Comparison of ENCODE assay signal across 28 cellular contexts in the genomic region with DNA sequence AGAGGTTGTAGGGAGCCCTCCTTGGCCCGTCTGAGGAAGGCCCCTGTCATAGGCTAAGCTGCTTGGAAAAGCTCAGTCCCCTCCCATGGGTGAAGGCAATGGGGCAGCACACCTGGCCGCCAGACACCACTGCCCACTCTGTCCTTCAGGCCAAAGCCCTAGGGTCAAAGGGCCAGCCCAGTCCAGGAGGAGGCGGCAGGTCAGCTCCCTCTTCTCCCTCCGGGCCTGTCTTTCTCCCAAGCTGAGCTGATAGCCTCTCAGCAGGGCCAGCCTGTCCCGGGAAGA. TPM values are rescaled to one million over a fixed set of nuclear protein-coding genes. Genes with fewer than 3 reads are reported as not detected.
"Had no signal": no experiment of that assay in that cellular context is flagged by ENCODE, and none has a peak within 500 bp of the region (broad histone marks: within the 10 kb centered on the region; RNA-seq: fewer than 3 reads in every experiment).

No MANE protein-coding gene starts in this region.

- DNase-seq: activated CD4-positive, alpha-beta T cell treated with anti-CD3 and anti-CD28 coated beads for 36 hours; activated CD4-positive, alpha-beta T cell treated with anti-CD3 and anti-CD28 coated beads, Interleukin-2, amount 50 U/mL, for 4 hours; activated effector memory CD4-positive, alpha-beta T cell treated with Interleukin-2 at 50 U/mL for 16 hours; activated naive CD4-positive, alpha-beta T cell treated with anti-CD3 and anti-CD28 coated beads for 36 hours; activated naive CD8-positive, alpha-beta T cell treated with anti-CD3 and anti-CD28 coated beads, Interleukin-2, amount 10 ng/mL, durations not matched to agents 7 days and 5 days; activated T-cell treated with anti-CD3 and anti-CD28 coated beads, Interleukin-2, amount 50 U/mL, for 72 hours; amygdala; cerebellar nuclear complex; cortex of kidney; endodermal cell; esophagus squamous epithelium; gastrocnemius medialis; head of caudate nucleus; hypothalamus; left ventricle myocardium superior; mammary epithelial cell; retina; spleen; stimulated activated CD4-positive, alpha-beta T cell treated with anti-CD3 and anti-CD28 coated beads, Interleukin-4, amount 100 ng/mL, for 1 hour; stimulated activated naive CD8-positive, alpha-beta T cell treated with anti-CD3 and anti-CD28 coated beads, Interleukin-15, Interleukin-2, amounts not matched to agents 100 U/mL and 50 U/mL, for 24 hours; T-helper 1 cell; T1000; upper lobe of left lung had no signal

- H3K27ac Mint-ChIP-seq: activated CD4-positive, alpha-beta T cell treated with anti-CD3 and anti-CD28 coated beads for 36 hours; activated naive CD4-positive, alpha-beta T cell treated with anti-CD3 and anti-CD28 coated beads for 36 hours; activated naive CD8-positive, alpha-beta T cell treated with anti-CD3 and anti-CD28 coated beads, Interleukin-2, amount 10 ng/mL, durations not matched to agents 7 days and 5 days; activated T-cell treated with anti-CD3 and anti-CD28 coated beads, Interleukin-2, amount 50 U/mL, for 72 hours; endodermal cell had no signal

- H3K4me1 ChIP-seq: gastrocnemius medialis had no signal

- H3K36me3 ChIP-seq: esophagus squamous epithelium, gastrocnemius medialis, spleen, upper lobe of left lung had no signal

- H3K9me3 Mint-ChIP-seq: activated naive CD4-positive, alpha-beta T cell treated with anti-CD3 and anti-CD28 coated beads for 36 hours; activated naive CD8-positive, alpha-beta T cell treated with anti-CD3 and anti-CD28 coated beads, Interleukin-2, amount 10 ng/mL, durations not matched to agents 7 days and 5 days; activated T-cell treated with anti-CD3 and anti-CD28 coated beads, Interleukin-2, amount 50 U/mL, for 72 hours; endodermal cell; neural crest cell; WTC11 had no signal

- H3K9me3 ChIP-seq: esophagus squamous epithelium, gastrocnemius medialis, spleen, upper lobe of left lung had no signal

- H3K4me3 ChIP-seq: esophagus squamous epithelium, gastrocnemius medialis, upper lobe of left lung had no signal

- H3K4me1 Mint-ChIP-seq: activated CD4-positive, alpha-beta T cell treated with anti-CD3 and anti-CD28 coated beads for 36 hours; neural crest cell had no signal

- H3K27ac ChIP-seq: esophagus squamous epithelium, gastrocnemius medialis, upper lobe of left lung had no signal

- FAIRE-seq: bronchial epithelial cell had no signal

- H3K4me3 Mint-ChIP-seq: activated CD4-positive, alpha-beta T cell treated with anti-CD3 and anti-CD28 coated beads for 36 hours; activated naive CD4-positive, alpha-beta T cell treated with anti-CD3 and anti-CD28 coated beads for 36 hours; activated naive CD8-positive, alpha-beta T cell treated with anti-CD3 and anti-CD28 coated beads, Interleukin-2, amount 10 ng/mL, durations not matched to agents 7 days and 5 days; activated T-cell treated with anti-CD3 and anti-CD28 coated beads, Interleukin-2, amount 50 U/mL, for 72 hours; endodermal cell; neural crest cell; WTC11 had no signal

- ATAC-seq: activated CD4-positive, alpha-beta T cell treated with anti-CD3 and anti-CD28 coated beads for 36 hours; activated T-cell treated with anti-CD3 and anti-CD28 coated beads, Interleukin-2, amount 50 U/mL, for 72 hours; gastrocnemius medialis; left ventricle myocardium superior; stimulated activated naive CD8-positive, alpha-beta T cell treated with anti-CD3 and anti-CD28 coated beads, Interleukin-15, Interleukin-2, amounts not matched to agents 100 U/mL and 50 U/mL, for 24 hours; WTC11 had no signal

- H3K36me3 Mint-ChIP-seq: activated naive CD8-positive, alpha-beta T cell treated with anti-CD3 and anti-CD28 coated beads, Interleukin-2, amount 10 ng/mL, durations not matched to agents 7 days and 5 days; WTC11 had no signal

RNA-seq across cellular contexts. Expression of gene CLPSL2, which starts 5.1 kb away (rescaled TPM):
- total RNA-seq: activated CD4-positive, alpha-beta T cell treated with anti-CD3 and anti-CD28 coated beads for 36 hours; activated naive CD4-positive, alpha-beta T cell treated with anti-CD3 and anti-CD28 coated beads for 36 hours; activated naive CD8-positive, alpha-beta T cell treated with anti-CD3 and anti-CD28 coated beads, Interleukin-2, amount 10 ng/mL, durations not matched to agents 7 days and 5 days; activated T-cell treated with anti-CD3 and anti-CD28 coated beads, Interleukin-2, amount 50 U/mL, for 72 hours; bronchial epithelial cell; esophagus squamous epithelium; gastrocnemius medialis; left ventricle myocardium superior; mammary epithelial cell; neural crest cell; omental fat pad; spleen; subcutaneous adipose tissue; upper lobe of left lung had no signal
- polyA plus RNA-seq: mammary epithelial cell, spleen had no signal

RNA-seq across cellular contexts. Expression of gene CLPSL1, which starts 9.5 kb away (rescaled TPM):
- total RNA-seq: activated CD4-positive, alpha-beta T cell treated with anti-CD3 and anti-CD28 coated beads for 36 hours; activated naive CD4-positive, alpha-beta T cell treated with anti-CD3 and anti-CD28 coated beads for 36 hours; activated naive CD8-positive, alpha-beta T cell treated with anti-CD3 and anti-CD28 coated beads, Interleukin-2, amount 10 ng/mL, durations not matched to agents 7 days and 5 days; activated T-cell treated with anti-CD3 and anti-CD28 coated beads, Interleukin-2, amount 50 U/mL, for 72 hours; bronchial epithelial cell; endodermal cell; esophagus squamous epithelium; gastrocnemius medialis; left ventricle myocardium superior; mammary epithelial cell; neural crest cell; omental fat pad; spleen; subcutaneous adipose tissue; upper lobe of left lung had no signal
- polyA plus RNA-seq: mammary epithelial cell, spleen had no signal

RNA-seq across cellular contexts. Expression of gene CLPS, which starts 25.8 kb away (rescaled TPM):
- total RNA-seq: activated CD4-positive, alpha-beta T cell treated with anti-CD3 and anti-CD28 coated beads for 36 hours; activated naive CD4-positive, alpha-beta T cell treated with anti-CD3 and anti-CD28 coated beads for 36 hours; activated naive CD8-positive, alpha-beta T cell treated with anti-CD3 and anti-CD28 coated beads, Interleukin-2, amount 10 ng/mL, durations not matched to agents 7 days and 5 days; activated T-cell treated with anti-CD3 and anti-CD28 coated beads, Interleukin-2, amount 50 U/mL, for 72 hours; bronchial epithelial cell; endodermal cell; esophagus squamous epithelium; gastrocnemius medialis; left ventricle myocardium superior; mammary epithelial cell; neural crest cell; omental fat pad; subcutaneous adipose tissue had no signal
- polyA plus RNA-seq: mammary epithelial cell had no signal

RNA-seq across cellular contexts. Expression of gene LHFPL5, which starts 33.9 kb away (rescaled TPM):
- total RNA-seq: activated CD4-positive, alpha-beta T cell treated with anti-CD3 and anti-CD28 coated beads for 36 hours; activated naive CD4-positive, alpha-beta T cell treated with anti-CD3 and anti-CD28 coated beads for 36 hours; activated naive CD8-positive, alpha-beta T cell treated with anti-CD3 and anti-CD28 coated beads, Interleukin-2, amount 10 ng/mL, durations not matched to agents 7 days and 5 days; activated T-cell treated with anti-CD3 and anti-CD28 coated beads, Interleukin-2, amount 50 U/mL, for 72 hours; bronchial epithelial cell; endodermal cell; esophagus squamous epithelium; gastrocnemius medialis; left ventricle myocardium superior; mammary epithelial cell; neural crest cell; omental fat pad; spleen; subcutaneous adipose tissue; upper lobe of left lung; WTC11 had no signal
- polyA plus RNA-seq: mammary epithelial cell, spleen had no signal

RNA-seq across cellular contexts. Expression of gene ARMC12, which starts 34.5 kb away (rescaled TPM):
- total RNA-seq: left ventricle myocardium superior had no signal
